8 cellular contexts compared by ENCODE assay signal in the genomic region with DNA sequence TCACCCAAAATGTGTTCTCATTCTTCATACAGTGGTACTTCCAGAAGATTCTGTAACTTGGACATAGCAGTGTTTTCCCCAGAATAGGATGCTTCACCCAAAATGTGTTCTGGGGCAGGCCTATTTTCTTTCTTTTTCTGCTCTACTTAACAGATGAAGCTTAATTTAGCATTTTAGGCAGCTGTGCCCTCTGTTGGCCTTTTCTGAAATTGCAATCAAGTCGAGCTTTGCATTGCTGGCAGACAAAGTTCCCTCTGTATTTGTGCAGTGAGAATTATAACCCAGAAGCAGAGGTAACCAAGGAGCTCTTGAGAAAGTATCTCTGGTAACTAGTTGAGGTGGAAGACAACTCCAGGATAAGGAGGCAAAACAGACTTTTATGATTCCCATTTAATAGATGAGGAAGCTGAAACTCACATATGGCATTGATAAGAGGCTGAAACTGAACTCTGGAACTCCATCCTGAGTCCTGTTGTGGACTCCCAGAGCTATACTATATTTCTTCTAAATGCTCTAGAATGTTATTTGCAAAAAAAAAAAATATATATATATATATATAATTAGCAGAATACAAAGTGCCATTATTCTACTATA. TPM values are rescaled to one million over a fixed set of nuclear protein-coding genes. Genes with fewer than 3 reads are reported as not detected.
DNase-seq lines count a peak whose midpoint lies in the region; TF ChIP-seq lines count a peak whose summit lies in the region.

No MANE protein-coding gene starts in this region.

- no peak overlapping the region for H3K4me3 ChIP-seq in right atrium auricular region

- CTCF ChIA-PET in activated naive CD4-positive, alpha-beta T cell treated with anti-CD3 and anti-CD28 coated beads for 36 hours (lab: Charles Lee), result interaction anchor here (0.6 to 2.2 kb wide), 24 partner anchors 8 to 1582 kb away, joined by 3 to 15 read pairs (median 3); no protein-coding TSS in a partner anchor

- peaks cover 13% of the 10 kb centered on the region for H3K36me3 ChIP-seq in right atrium auricular region

- no peak overlapping the region for H3K27ac ChIP-seq in right atrium auricular region

- peaks cover 0 to 8% of the 10 kb centered on the region in 2 donors for H3K4me1 ChIP-seq in right atrium auricular region

- intact Hi-C loops in activated naive CD4-positive, alpha-beta T cell treated with anti-CD3 and anti-CD28 coated beads for 36 hours (cut with micrococcal nuclease), result loop anchor here (1.0 kb wide), 1 partner anchor 62 kb away; no protein-coding TSS in a partner anchor

- H3K4me3 Mint-ChIP-seq in HFFc6, result no peak overlapping the region
- no peak overlapping the region for H3K4me3 Mint-ChIP-seq in activated naive CD4-positive, alpha-beta T cell treated with anti-CD3 and anti-CD28 coated beads for 36 hours

- H3K36me3 Mint-ChIP-seq in HFFc6 (ENCODE audit: low read depth), result no peaks in the 10 kb centered on the region
- H3K36me3 Mint-ChIP-seq in activated naive CD4-positive, alpha-beta T cell treated with anti-CD3 and anti-CD28 coated beads for 36 hours (ENCODE audit: low read depth), result peaks cover 2% of the 10 kb centered on the region

- H3K9me3 ChIP-seq in right atrium auricular region, result no peaks in the 10 kb centered on the region

- H3K27me3 ChIP-seq in right atrium auricular region, result no peaks in the 10 kb centered on the region

- DNase-seq in NCI-H510A treated with DMSO at 0.1 percent for 48 hours (lab: John Stamatoyannopoulos, UW), result peak; percentile 56
- DNase-seq in NCI-H510A (lab: John Stamatoyannopoulos, UW), result no peak
- DNase-seq in HFFc6, result peak; percentile 54
- peak; percentile 6 for DNase-seq in NCI-H345 treated with DMSO at 0.1 percent for 48 hours (lab: John Stamatoyannopoulos, UW; ENCODE audit: unreplicated experiment)
- peak; percentile 67 for DNase-seq in activated naive CD4-positive, alpha-beta T cell treated with anti-CD3 and anti-CD28 coated beads for 36 hours
- DNase-seq in right atrium auricular region (ENCODE audit: low spot score), result peak; percentile 59
- DNase-seq in stimulated activated CD4-positive, alpha-beta T cell treated with anti-CD3 and anti-CD28 coated beads, Interleukin-12 subunit alpha, Interleukin-12 subunit beta, amount 100 ng/mL, for 48 hours (ENCODE audit: low read depth in 2 of 3, low spot score in 1 of 3), result peak in 2 of 3 donors; percentile 12 to 38
- DNase-seq in effector CD8-positive, alpha-beta T cell (lab: John Stamatoyannopoulos, UW), result no peak

- peaks cover 8% of the 10 kb centered on the region for H3K4me1 Mint-ChIP-seq in HFFc6 (ENCODE audit: low read depth)
- H3K4me1 Mint-ChIP-seq in activated naive CD4-positive, alpha-beta T cell treated with anti-CD3 and anti-CD28 coated beads for 36 hours (ENCODE audit: low read depth), result no peaks in the 10 kb centered on the region

- no peaks in the 10 kb centered on the region for H3K27me3 Mint-ChIP-seq in HFFc6 (ENCODE audit: insufficient read depth)
- no peaks in the 10 kb centered on the region for H3K27me3 Mint-ChIP-seq in activated naive CD4-positive, alpha-beta T cell treated with anti-CD3 and anti-CD28 coated beads for 36 hours (ENCODE audit: low read depth)

- peak; percentile 82 for TF ChIP-seq CTCF in HFFc6 (IDR thresholded peaks at IDR 0.05)
- TF ChIP-seq CTCF in right atrium auricular region (IDR thresholded peaks at IDR 0.05), result peak; percentile 38 to 77

- H3K9me3 Mint-ChIP-seq in HFFc6, result no peaks in the 10 kb centered on the region; the same call in 1 of the 2 replicates
- no peaks in the 10 kb centered on the region for H3K9me3 Mint-ChIP-seq in activated naive CD4-positive, alpha-beta T cell treated with anti-CD3 and anti-CD28 coated beads for 36 hours

- no peak overlapping the region for H3K27ac Mint-ChIP-seq in HFFc6
- H3K27ac Mint-ChIP-seq in activated naive CD4-positive, alpha-beta T cell treated with anti-CD3 and anti-CD28 coated beads for 36 hours, result no peak overlapping the region

RNA-seq across cellular contexts. Expression of a gene that starts 50.3 kb away (rescaled TPM):
- not detected for total RNA-seq in HFFc6 (2021; fragmentation: NEBNext Ultra II Directional; extraction: Animal tissue kit (Norgen Biotek cat#: 25700))
- not detected for total RNA-seq in activated naive CD4-positive, alpha-beta T cell treated with anti-CD3 and anti-CD28 coated beads for 36 hours
- total RNA-seq in right atrium auricular region, result not detected

Comparison
In these comparisons a context has a peak if more than half of its experiments do, and no peak if none do; other contexts are left out.
1. DNase-seq: peak in NCI-H510A treated with DMSO at 0.1 percent for 48 hours (single experiment), HFFc6 (single experiment), NCI-H345 treated with DMSO at 0.1 percent for 48 hours (single experiment), activated naive CD4-positive, alpha-beta T cell treated with anti-CD3 and anti-CD28 coated beads for 36 hours (single experiment), right atrium auricular region (single experiment) and stimulated activated CD4-positive, alpha-beta T cell treated with anti-CD3 and anti-CD28 coated beads, Interleukin-12 subunit alpha, Interleukin-12 subunit beta, amount 100 ng/mL, for 48 hours (2 of 3); none in NCI-H510A (single experiment) and effector CD8-positive, alpha-beta T cell (single experiment).